11 cellular contexts compared by ENCODE assay signal in genomic region chr13:37598572-37598971, GRCh38. TPM values are rescaled to one million over a fixed set of nuclear protein-coding genes. Genes with fewer than 3 reads are reported as not detected.
DNase-seq lines count a peak whose midpoint lies in the region; ATAC-seq, FAIRE-seq and TF ChIP-seq lines count a peak whose summit lies in the region.
"Had no signal": no experiment of that assay in that cellular context is flagged by ENCODE, and none has a peak within 500 bp of the region (broad histone marks: within the 10 kb centered on the region; RNA-seq: fewer than 3 reads in every experiment).

POSTN (minus strand) TSS chr13:37598768; CDS start chr13:37598726, 42 bp downstream.

- no peak for FAIRE-seq in small intestine (lab: Jason Lieb, UNC)

- no peaks in the 10 kb centered on the region for H3K36me3 ChIP-seq in brain microvascular endothelial cell (replicated peaks)
- H3K36me3 ChIP-seq in iPS-20b (ENCODE audit: insufficient read depth, low read depth, low read length) = no peaks in the 10 kb centered on the region
- no peaks in the 10 kb centered on the region for H3K36me3 ChIP-seq in small intestine (ENCODE audit: control insufficient read depth in 2 of 2, insufficient read depth in 2 of 2, low read length in 2 of 2)
- H3K36me3 ChIP-seq: BLaER1 had no signal

- in situ Hi-C loops in brain microvascular endothelial cell (cut with HindIII; ENCODE audit: low pct_ligation_motif_present, low sequenced_read_pairs) = no loop called here
- in situ Hi-C loops in GM13977 (cut with MboI; ENCODE audit: low pct_unique_long_range_greater_than_20kb, low sequenced_read_pairs, unreplicated experiment) = no loop called here

- H3K27me3 ChIP-seq in brain microvascular endothelial cell (replicated peaks) = no peaks in the 10 kb centered on the region
- no peaks in the 10 kb centered on the region for H3K27me3 ChIP-seq in iPS-20b (ENCODE audit: insufficient read depth, low read length)
- no peaks in the 10 kb centered on the region for H3K27me3 ChIP-seq in small intestine (ENCODE audit: control insufficient read depth in 2 of 2, insufficient read depth in 2 of 2, low read length in 2 of 2)
- H3K27me3 ChIP-seq: BLaER1 had no signal

- 29 to 51% (median 37%) methylated on average over 6 of the region's 6 CpGs for WGBS in small intestine, 3 donors

- no peaks in the 10 kb centered on the region for H3K9me3 ChIP-seq in iPS-20b (ENCODE audit: insufficient read depth, low read depth, low read length)
- no peaks in the 10 kb centered on the region for H3K9me3 ChIP-seq in small intestine (ENCODE audit: control insufficient read depth, low read depth)
- H3K9me3 ChIP-seq: BLaER1 had no signal

- no peak for ATAC-seq in GM19397 (IDR thresholded peaks at IDR 0.05; ENCODE audit: unreplicated experiment)
- ATAC-seq in HG03378 (IDR thresholded peaks at IDR 0.05; ENCODE audit: unreplicated experiment) = no peak

- H3K4me1 ChIP-seq in iPS-20b (ENCODE audit: insufficient read depth, low read length) (peaks cover 18% of the 10 kb centered on the region), small intestine (ENCODE audit: control insufficient read depth in 2 of 2, insufficient read depth in 1 of 2, low read depth in 1 of 2, low read length in 1 of 2) (no peaks in the 10 kb centered on the region)

- DNase-seq in DMS79 (lab: John Stamatoyannopoulos, UW) (peak; percentile 54), brain microvascular endothelial cell (peak; percentile 29), retinal pigment epithelial cell (ENCODE audit: low read depth) (no peak), GM13977 (ENCODE audit: low spot score) (no peak), small intestine (no peak)
- DNase-seq: Kasumi-1, NCI-H526 had no signal

- no peak for TF ChIP-seq CTCF in brain microvascular endothelial cell (IDR thresholded peaks at IDR 0.05; ENCODE audit: low read depth, low read length, missing control alignments)
- no peak for TF ChIP-seq CTCF in retinal pigment epithelial cell (conservative IDR thresholded peaks at IDR 0.05; ENCODE audit: low read depth, low read length)
- no peak for TF ChIP-seq CTCF in GM13977 (IDR thresholded peaks at IDR 0.05; ENCODE audit: extremely low read depth, insufficient read depth, missing control alignments)

- H3K27ac ChIP-seq in brain microvascular endothelial cell = no peak within 1 kb of the TSS
- H3K27ac ChIP-seq in iPS-20b (ENCODE audit: low read length) = no peak within 1 kb of the TSS
- H3K27ac ChIP-seq in small intestine (ENCODE audit: low read depth in 1 of 2, low read length in 1 of 2) = no peak within 1 kb of the TSS
- H3K27ac ChIP-seq: BLaER1 had no signal

- H3K4me3 ChIP-seq in brain microvascular endothelial cell (ENCODE audit: low read depth, low read length) (peak within 1 kb of the TSS; percentile 46), iPS-20b (ENCODE audit: low read length) (peak within 1 kb of the TSS; percentile 13; the same call in 1 of the 2 replicates), retinal pigment epithelial cell (ENCODE audit: low read length) (peak within 1 kb of the TSS; percentile 34), small intestine (ENCODE audit: low read depth in 1 of 2, low read length in 2 of 2) (no peak within 1 kb of the TSS)
- H3K4me3 ChIP-seq: BLaER1 had no signal

- H3K9ac ChIP-seq in iPS-20b (ENCODE audit: low read depth, low read length) = peak within 1 kb of the TSS; percentile 8; the same call in 1 of the 2 replicates
- H3K9ac ChIP-seq: BLaER1 had no signal

RNA-seq across cellular contexts. Expression of gene POSTN, which starts in this region (rescaled TPM):
- polyA plus RNA-seq in small intestine = 10 to 100 TPM in 1 of 3 donors, under 1 TPM in 2; 0.45 to 50.9 (median 0.54) TPM

Comparison
In these comparisons a context has a peak if more than half of its experiments do, and no peak if none do; other contexts are left out.
1. DNase-seq: peak in DMS79 (single experiment) and brain microvascular endothelial cell (single experiment); none in retinal pigment epithelial cell (single experiment), GM13977 (single experiment) and small intestine (single experiment).
2. H3K4me3 ChIP-seq: peak in brain microvascular endothelial cell (single experiment), iPS-20b (single experiment) and retinal pigment epithelial cell (single experiment); none in small intestine (0 of 2).